ENCODE assay signal across 18 cellular contexts in genomic region chr21:37419228-37419906, GRCh38. TPM values are rescaled to one million over a fixed set of nuclear protein-coding genes. Genes with fewer than 3 reads are reported as not detected.
DNase-seq lines count a peak whose midpoint lies in the region; ATAC-seq and TF ChIP-seq lines count a peak whose summit lies in the region.
"Had no signal": no experiment of that assay in that cellular context is flagged by ENCODE, and none has a peak within 500 bp of the region (broad histone marks: within the 10 kb centered on the region; RNA-seq: fewer than 3 reads in every experiment).

No MANE protein-coding gene starts in this region.

- POLR2A ChIA-PET in CD8-positive, alpha-beta T cell (lab: Charles Lee): interaction anchor here (0.7 kb wide), 1 partner anchor 12 kb away, joined by 3 read pairs; no protein-coding TSS in a partner anchor
- POLR2A ChIA-PET in HEK293 (lab: Yijun Ruan, JAX): no interaction called here
- POLR2A ChIA-PET in activated naive CD8-positive, alpha-beta T cell treated with anti-CD3 and anti-CD28 coated beads, Interleukin-2, amount 10 ng/mL, durations not matched to agents 7 days and 5 days (lab: Charles Lee): interaction anchor here (0.7 kb wide), 1 partner anchor 9 kb away, joined by 3 read pairs; no protein-coding TSS in a partner anchor

- peak overlapping the region; percentile 13 for H3K27ac Mint-ChIP-seq in CD8-positive, alpha-beta T cell
- H3K27ac Mint-ChIP-seq in activated naive CD8-positive, alpha-beta T cell treated with anti-CD3 and anti-CD28 coated beads, Interleukin-2, amount 10 ng/mL, durations not matched to agents 7 days and 5 days: peak overlapping the region; percentile 72
- peak overlapping the region; percentile 37 to 70 for H3K27ac Mint-ChIP-seq in natural killer cell
- H3K27ac Mint-ChIP-seq: mesothelial cell of epicardium had no signal

- no peaks in the 10 kb centered on the region for H3K36me3 ChIP-seq in CD8-positive, alpha-beta T cell (ENCODE audit: insufficient read depth, low read length)
- H3K36me3 ChIP-seq in HEK293 (ENCODE audit: control insufficient read depth in 2 of 2, insufficient read depth in 1 of 2, low read length in 2 of 2) (peaks cover 0 to 10% of the 10 kb centered on the region in 2 experiments; a peak in 2 of 3 replicates), stomach (peaks cover 0 to 17% (median 9%) of the 10 kb centered on the region in 4 donors)
- H3K36me3 ChIP-seq: ovary had no signal

- H3K4me3 Mint-ChIP-seq in CD8-positive, alpha-beta T cell: peak overlapping the region; percentile 8
- H3K4me3 Mint-ChIP-seq in activated naive CD8-positive, alpha-beta T cell treated with anti-CD3 and anti-CD28 coated beads, Interleukin-2, amount 10 ng/mL, durations not matched to agents 7 days and 5 days: peak overlapping the region; percentile 65
- peak overlapping the region; percentile 41 for H3K4me3 Mint-ChIP-seq in natural killer cell
- H3K4me3 Mint-ChIP-seq: mesothelial cell of epicardium had no signal

- no peak for TF ChIP-seq EP300 in stomach (IDR thresholded peaks at IDR 0.05)

- intact Hi-C loops in CD8-positive, alpha-beta T cell (cut with DNase I, micrococcal nuclease): loop anchor here in 1 of 2 experiments (5.0 kb wide), 1 partner anchor 33 kb away; no protein-coding TSS in a partner anchor
- intact Hi-C loops in natural killer cell (cut with micrococcal nuclease) (loop anchor here (5.0 kb wide), 1 partner anchor 43 kb away; no protein-coding TSS in a partner anchor), stomach (cut with DNase I; ENCODE audit: low total_unique reads) (no loop called here)

- WGBS in stomach, 5 donors: 88 to 95% (median 92%) methylated on average over 3 of the region's 3 CpGs

- no peak for DNase-seq in CD8-positive, alpha-beta T cell
- DNase-seq in activated naive CD8-positive, alpha-beta T cell treated with anti-CD3 and anti-CD28 coated beads, Interleukin-2, amount 10 ng/mL, durations not matched to agents 7 days and 5 days: no peak
- DNase-seq in natural killer cell (no peak), stomach (no peak), DMS53 treated with DMSO at 0.1 percent for 48 hours (lab: John Stamatoyannopoulos, UW; ENCODE audit: unreplicated experiment) (no peak)
- DNase-seq: activated CD8-positive, alpha-beta memory T cell treated with anti-CD3 and anti-CD28 coated beads for 24 hours; caudate nucleus; head of caudate nucleus; kidney; NCI-H1417; NCI-H226; ovary had no signal

- no peaks in the 10 kb centered on the region for H3K27me3 Mint-ChIP-seq in CD8-positive, alpha-beta T cell (ENCODE audit: low read depth)
- no peaks in the 10 kb centered on the region for H3K27me3 Mint-ChIP-seq in activated naive CD8-positive, alpha-beta T cell treated with anti-CD3 and anti-CD28 coated beads, Interleukin-2, amount 10 ng/mL, durations not matched to agents 7 days and 5 days
- no peaks in the 10 kb centered on the region for H3K27me3 Mint-ChIP-seq in natural killer cell (ENCODE audit: low read depth in 2 of 2)

- peaks cover 84% of the 10 kb centered on the region for H3K4me1 Mint-ChIP-seq in CD8-positive, alpha-beta T cell (ENCODE audit: low read depth)
- peaks cover 39% of the 10 kb centered on the region for H3K4me1 Mint-ChIP-seq in activated naive CD8-positive, alpha-beta T cell treated with anti-CD3 and anti-CD28 coated beads, Interleukin-2, amount 10 ng/mL, durations not matched to agents 7 days and 5 days
- H3K4me1 Mint-ChIP-seq in natural killer cell: peaks cover 67 to 72% of the 10 kb centered on the region in 2 donors

- no peaks in the 10 kb centered on the region for H3K9me3 ChIP-seq in CD8-positive, alpha-beta T cell (ENCODE audit: low read length)
- no peaks in the 10 kb centered on the region for H3K9me3 ChIP-seq in HEK293 (ENCODE audit: control insufficient read depth, insufficient read depth, low read depth, low read length)
- no peaks in the 10 kb centered on the region for H3K9me3 ChIP-seq in stomach
- H3K9me3 ChIP-seq: ovary had no signal

- no peak for TF ChIP-seq CTCF in CD8-positive, alpha-beta T cell (IDR thresholded peaks at IDR 0.05)
- TF ChIP-seq CTCF in HEK293 (tag by site-specific recombination; IDR thresholded peaks at IDR 0.05) (no peak), natural killer cell (IDR thresholded peaks at IDR 0.05) (no peak), stomach (IDR thresholded peaks at IDR 0.05) (no peak)

- CTCF ChIA-PET in CD8-positive, alpha-beta T cell (lab: Charles Lee): interaction anchor here (1.6 kb wide), 1 partner anchor 33 kb away, joined by 5 read pairs; no protein-coding TSS in a partner anchor
- CTCF ChIA-PET in HEK293 (lab: Yijun Ruan, JAX): interaction anchor here (1.0 to 2.7 kb wide), 3 partner anchors 12 to 32 kb away, joined by 3 to 12 read pairs (median 5); no protein-coding TSS in a partner anchor

- peaks cover 39% of the 10 kb centered on the region for H3K4me1 ChIP-seq in CD8-positive, alpha-beta T cell (ENCODE audit: insufficient read depth, low read length)
- H3K4me1 ChIP-seq in HEK293 (ENCODE audit: control insufficient read depth, insufficient read depth, low read length) (peaks cover 31% of the 10 kb centered on the region), stomach (peaks cover 12 to 90% (median 46%) of the 10 kb centered on the region in 4 donors)

- no peak overlapping the region for H3K27ac ChIP-seq in CD8-positive, alpha-beta T cell (ENCODE audit: low read depth, low read length)
- H3K27ac ChIP-seq in HEK293 (ENCODE audit: extremely low read depth, low read depth, low read length) (no peak overlapping the region), stomach (peak overlapping the region in 1 of 5 donors; percentile 17)
- H3K27ac ChIP-seq: C4-2B, HL-60, KMS-11, ovary had no signal

- no peak overlapping the region for H3K4me3 ChIP-seq in CD8-positive, alpha-beta T cell (ENCODE audit: low read depth, low read length)
- H3K4me3 ChIP-seq in HEK293 (ENCODE audit: low read depth, low read length) (no peak overlapping the region), stomach (no peak overlapping the region)
- H3K4me3 ChIP-seq: ovary had no signal

- H3K36me3 Mint-ChIP-seq in CD8-positive, alpha-beta T cell: peaks cover 32% of the 10 kb centered on the region
- peaks cover 40% of the 10 kb centered on the region for H3K36me3 Mint-ChIP-seq in activated naive CD8-positive, alpha-beta T cell treated with anti-CD3 and anti-CD28 coated beads, Interleukin-2, amount 10 ng/mL, durations not matched to agents 7 days and 5 days
- H3K36me3 Mint-ChIP-seq in natural killer cell: no peaks in the 10 kb centered on the region
- H3K36me3 Mint-ChIP-seq: mesothelial cell of epicardium had no signal

- H3K9me3 Mint-ChIP-seq in CD8-positive, alpha-beta T cell: no peaks in the 10 kb centered on the region
- no peaks in the 10 kb centered on the region for H3K9me3 Mint-ChIP-seq in activated naive CD8-positive, alpha-beta T cell treated with anti-CD3 and anti-CD28 coated beads, Interleukin-2, amount 10 ng/mL, durations not matched to agents 7 days and 5 days
- H3K9me3 Mint-ChIP-seq in natural killer cell: no peaks in the 10 kb centered on the region
- H3K9me3 Mint-ChIP-seq: mesothelial cell of epicardium had no signal

- TF ChIP-seq POLR2A in stomach (IDR thresholded peaks at IDR 0.05): no peak

- no peak for ATAC-seq in CD8-positive, alpha-beta T cell
- ATAC-seq in activated naive CD8-positive, alpha-beta T cell treated with anti-CD3 and anti-CD28 coated beads, Interleukin-2, amount 10 ng/mL, durations not matched to agents 7 days and 5 days (ENCODE audit: low read depth): no peak
- ATAC-seq in natural killer cell (peak in 1 of 3 donors; percentile 17), HG03095 (IDR thresholded peaks at IDR 0.05; ENCODE audit: unreplicated experiment) (no peak)

- H3K27me3 ChIP-seq in CD8-positive, alpha-beta T cell (ENCODE audit: insufficient read depth, low read length): no peaks in the 10 kb centered on the region
- H3K27me3 ChIP-seq in stomach: no peaks in the 10 kb centered on the region
- H3K27me3 ChIP-seq: ovary had no signal

TF ChIP-seq in HEK293, 187 proteins besides CTCF, POLR2A, EP300 and RAD21:
- TF ChIP-seq GLIS1 (tag by site-specific recombination; IDR thresholded peaks at IDR 0.05) (no peak), ZNF10 (tag by site-specific recombination; IDR thresholded peaks at IDR 0.05) (peak; percentile 87), ATF2 (tag by site-specific recombination; IDR thresholded peaks at IDR 0.05; ENCODE audit: low read depth) (peak; percentile 82), PRDM6 (tag by site-specific recombination; IDR thresholded peaks at IDR 0.05) (peak; percentile 23; the same call in 1 of the 2 replicates), ZNF623 (tag by site-specific recombination; IDR thresholded peaks at IDR 0.05) (peak; percentile 86), OVOL3 (tag by site-specific recombination; IDR thresholded peaks at IDR 0.05) (no peak), SCRT1 (tag by site-specific recombination; IDR thresholded peaks at IDR 0.05; ENCODE audit: borderline replicate concordance) (no peak)

RNA-seq across cellular contexts. Expression of gene DYRK1A, which starts 52.8 kb away (rescaled TPM):
- 100 to 1,000 TPM; 171 to 195 TPM for total RNA-seq in CD8-positive, alpha-beta T cell
- 100 to 1,000 TPM; 109 to 122 TPM for total RNA-seq in activated naive CD8-positive, alpha-beta T cell treated with anti-CD3 and anti-CD28 coated beads, Interleukin-2, amount 10 ng/mL, durations not matched to agents 7 days and 5 days
- total RNA-seq in natural killer cell (100 to 1,000 TPM; 149 to 166 (median 153) TPM), stomach (100 to 1,000 TPM in 2 of 5 donors, 10 to 100 TPM in 3; 58.3 to 124 (median 99.4) TPM)
- 10 to 100 TPM; 10.1 to 19.0 (median 16.3) TPM for polyA plus RNA-seq in stomach

Comparison
In these comparisons a context has a peak if more than half of its experiments do, and no peak if none do; other contexts are left out.
1. H3K27ac Mint-ChIP-seq: peak in every context shown above with its lines; median percentile 72 in activated naive CD8-positive, alpha-beta T cell treated with anti-CD3 and anti-CD28 coated beads, Interleukin-2, amount 10 ng/mL, durations not matched to agents 7 days and 5 days; 54 in natural killer cell; 13 in CD8-positive, alpha-beta T cell.
2. H3K4me3 Mint-ChIP-seq: peak in every context shown above with its lines; median percentile 65 in activated naive CD8-positive, alpha-beta T cell treated with anti-CD3 and anti-CD28 coated beads, Interleukin-2, amount 10 ng/mL, durations not matched to agents 7 days and 5 days; 41 in natural killer cell; 8 in CD8-positive, alpha-beta T cell.